In the genomic region with DNA sequence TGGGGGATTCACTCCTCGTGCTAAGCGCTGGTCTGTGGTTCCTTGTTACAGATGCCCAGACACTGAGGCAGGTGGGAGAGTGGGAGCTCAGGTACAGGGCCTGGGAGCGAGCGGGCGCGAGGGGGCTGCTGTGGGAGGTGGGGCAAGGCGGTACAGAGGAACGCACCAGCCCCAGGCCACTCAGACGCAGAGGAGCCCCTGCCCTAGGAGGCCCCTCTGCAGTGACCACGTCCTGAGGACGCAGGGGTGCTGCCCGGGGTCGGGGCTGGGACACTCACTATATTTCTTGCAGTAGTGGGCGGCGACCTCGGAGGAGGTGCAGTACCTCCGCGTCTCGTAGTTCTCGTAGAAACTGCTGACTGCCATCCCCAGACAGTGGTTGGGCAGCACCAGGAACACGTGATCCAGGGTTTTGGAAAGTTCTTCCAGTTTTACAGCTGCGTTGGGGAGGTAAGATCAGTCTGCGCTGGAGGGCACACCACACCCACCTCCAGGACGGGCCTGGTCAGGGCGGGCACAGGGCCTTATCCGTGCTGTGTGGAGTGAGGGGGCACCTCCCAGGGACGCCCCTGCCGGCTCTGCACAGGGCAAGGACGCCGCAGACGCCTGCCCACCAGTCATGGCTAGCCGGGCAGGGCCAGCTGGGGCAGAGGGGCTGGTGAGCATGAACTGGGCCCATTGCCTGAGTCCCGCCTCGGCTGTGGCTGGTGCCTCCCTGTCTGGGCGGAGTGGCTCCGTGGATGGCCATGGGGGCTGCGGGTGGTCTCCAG, we compare ENCODE assay signal across 25 cellular contexts. TPM values are rescaled to one million over a fixed set of nuclear protein-coding genes. Genes with fewer than 3 reads are reported as not detected.
"Had no signal": no experiment of that assay in that cellular context is flagged by ENCODE, and none has a peak within 500 bp of the region (broad histone marks: within the 10 kb centered on the region; RNA-seq: fewer than 3 reads in every experiment).

No MANE protein-coding gene starts in this region.

- H3K4me2 ChIP-seq: SK-N-SH, smooth muscle cell had no signal

- H3K27ac Mint-ChIP-seq: activated naive CD4-positive, alpha-beta T cell treated with anti-CD3 and anti-CD28 coated beads, Interleukin-2, amount 50 U/mL, for 24 hours; stimulated activated naive B cell treated with anti-CD40 and anti-IgM and Interleukin-4, amounts not matched to agents 10 μg/mL and 1 μg/mL and 100 μg/mL, for 72 hours had no signal

- H3K9me3 Mint-ChIP-seq: activated naive CD4-positive, alpha-beta T cell treated with anti-CD3 and anti-CD28 coated beads, Interleukin-2, amount 50 U/mL, for 24 hours; naive thymus-derived CD4-positive, alpha-beta T cell; stimulated activated naive B cell treated with anti-CD40 and anti-IgM and Interleukin-4, amounts not matched to agents 10 μg/mL and 1 μg/mL and 100 μg/mL, for 72 hours had no signal

- H3K27ac ChIP-seq: brain microvascular endothelial cell, esophagus squamous epithelium, gastroesophageal sphincter, sigmoid colon, thoracic aorta, upper lobe of left lung, VCaP had no signal

- H3K36me3 ChIP-seq: brain microvascular endothelial cell had no signal

- H3K4me1 Mint-ChIP-seq: activated naive CD4-positive, alpha-beta T cell treated with anti-CD3 and anti-CD28 coated beads, Interleukin-2, amount 50 U/mL, for 24 hours; stimulated activated naive B cell treated with anti-CD40 and anti-IgM and Interleukin-4, amounts not matched to agents 10 μg/mL and 1 μg/mL and 100 μg/mL, for 72 hours had no signal

- H3K27me3 ChIP-seq: brain microvascular endothelial cell, dorsolateral prefrontal cortex, esophagus squamous epithelium, gastroesophageal sphincter, sigmoid colon, upper lobe of left lung had no signal

- H3K4me3 ChIP-seq: dorsolateral prefrontal cortex, esophagus squamous epithelium, gastroesophageal sphincter, lung, sigmoid colon, smooth muscle cell, thoracic aorta, upper lobe of left lung had no signal

- ATAC-seq: gastroesophageal sphincter; left lobe of liver; naive thymus-derived CD4-positive, alpha-beta T cell; stimulated activated naive B cell treated with anti-CD40 and anti-IgM and Interleukin-4, amounts not matched to agents 10 μg/mL and 1 μg/mL and 100 μg/mL, for 72 hours had no signal

- DNase-seq: activated CD4-positive, alpha-beta T cell treated with anti-CD3 and anti-CD28 coated beads for 1 hour; activated CD4-positive, alpha-beta T cell treated with anti-CD3 and anti-CD28 coated beads, Interleukin-2, amount 50 U/mL, for 1 hour; activated gamma-delta T cell treated with Interleukin-2 at 50 U/mL for 16 hours; activated T-cell treated with anti-CD3 and anti-CD28 coated beads, Interleukin-2, amount 50 U/mL, for 1 hour; anterior cingulate cortex; brain microvascular endothelial cell; caudate nucleus; dorsolateral prefrontal cortex; esophagus squamous epithelium; naive thymus-derived CD4-positive, alpha-beta T cell; nucleus accumbens; sigmoid colon; SK-N-SH; stimulated activated CD4-positive, alpha-beta T cell treated with anti-CD3 and anti-CD28 coated beads, Interleukin-2, amount 100 ng/mL, for 48 hours; stimulated activated CD8-positive, alpha-beta memory T cell treated with anti-CD3 and anti-CD28 coated beads, Interleukin-4, amount 100 ng/mL, for 48 hours; stimulated activated naive B cell treated with anti-CD40 and anti-IgM and Interleukin-4, amounts not matched to agents 10 μg/mL and 1 μg/mL and 100 μg/mL, for 72 hours; T-helper 2 cell; upper lobe of left lung had no signal

- H3K9ac ChIP-seq: SK-N-SH had no signal

- H3K4me1 ChIP-seq: esophagus squamous epithelium, gastroesophageal sphincter, sigmoid colon, upper lobe of left lung had no signal

- H3K9me2 ChIP-seq: SK-N-SH had no signal

- H3K4me3 Mint-ChIP-seq: activated naive CD4-positive, alpha-beta T cell treated with anti-CD3 and anti-CD28 coated beads, Interleukin-2, amount 50 U/mL, for 24 hours; naive thymus-derived CD4-positive, alpha-beta T cell; stimulated activated naive B cell treated with anti-CD40 and anti-IgM and Interleukin-4, amounts not matched to agents 10 μg/mL and 1 μg/mL and 100 μg/mL, for 72 hours had no signal

- H3K9me3 ChIP-seq: esophagus squamous epithelium, gastroesophageal sphincter, sigmoid colon, SK-N-SH, thoracic aorta, upper lobe of left lung had no signal

- H3K27me3 Mint-ChIP-seq: activated naive CD4-positive, alpha-beta T cell treated with anti-CD3 and anti-CD28 coated beads, Interleukin-2, amount 50 U/mL, for 24 hours; naive thymus-derived CD4-positive, alpha-beta T cell had no signal

RNA-seq across cellular contexts. Expression of gene DNASE1L2, which starts 47.9 kb away (rescaled TPM):
- polyA plus RNA-seq: naive thymus-derived CD4-positive, alpha-beta T cell had no signal
